11 cellular contexts compared by ENCODE assay signal in genomic region chr9:127558581-127559246, GRCh38. TPM values are rescaled to one million over a fixed set of nuclear protein-coding genes. Genes with fewer than 3 reads are reported as not detected.
A peak's percentile ranks its signal among the peaks of the same experiment; 100 is the strongest.
DNase-seq lines count a peak whose midpoint lies in the region; ATAC-seq and TF ChIP-seq lines count a peak whose summit lies in the region.
"Had no signal": no experiment of that assay in that cellular context is flagged by ENCODE, and none has a peak within 500 bp of the region (broad histone marks: within the 10 kb centered on the region; RNA-seq: fewer than 3 reads in every experiment).

No MANE protein-coding gene starts in this region.

- no peaks in the 10 kb centered on the region for H3K27me3 ChIP-seq in AG04450 (ENCODE audit: control insufficient read depth, insufficient read depth, low read length)

- no peak for DNase-seq in AG04450 (ENCODE audit: low read depth, low spot score)
- peak; percentile 9 for DNase-seq in LHCN-M2 (ENCODE audit: low read depth)
- no peak for DNase-seq in putamen (ENCODE audit: low spot score)
- DNase-seq in head of caudate nucleus, result no peak
- no peak for DNase-seq in UCSD-AML1 (lab: John Stamatoyannopoulos, UW; ENCODE audit: unreplicated experiment)
- DNase-seq: activated naive CD4-positive, alpha-beta T cell treated with Interleukin-2 at 50 U/mL for 16 hours; hypothalamus; MV-4-11 had no signal

- H3K4me3 ChIP-seq in AG04450 (ENCODE audit: low read depth, low read length), result peak overlapping the region; percentile 20; the same call in 1 of the 2 replicates

- no peak for ATAC-seq in HG03045 (IDR thresholded peaks at IDR 0.05; ENCODE audit: unreplicated experiment)

- peaks cover 94% of the 10 kb centered on the region for H3K36me3 Mint-ChIP-seq in dendritic cell treated with granulocyte-macrophage colony-stimulating factor and Interleukin-4, amounts not matched to agents 40 ng/mL and 50 ng/mL, for 4 days (ENCODE audit: low read depth)
- H3K36me3 Mint-ChIP-seq in nephron (ENCODE audit: low read depth), result peaks cover 5% of the 10 kb centered on the region

- no peaks in the 10 kb centered on the region for H3K27me3 Mint-ChIP-seq in dendritic cell treated with granulocyte-macrophage colony-stimulating factor and Interleukin-4, amounts not matched to agents 40 ng/mL and 50 ng/mL, for 4 days
- H3K27me3 Mint-ChIP-seq in nephron (ENCODE audit: low read depth), result no peaks in the 10 kb centered on the region

- no peaks in the 10 kb centered on the region for H3K9me3 Mint-ChIP-seq in dendritic cell treated with granulocyte-macrophage colony-stimulating factor and Interleukin-4, amounts not matched to agents 40 ng/mL and 50 ng/mL, for 4 days
- H3K9me3 Mint-ChIP-seq in nephron, result no peaks in the 10 kb centered on the region

- CTCF ChIA-PET in AG04450 (lab: Charles Lee), result interaction anchor here (1.1 to 1.8 kb wide), 5 partner anchors 30 to 55 kb away, joined by 3 to 7 read pairs (median 4); no protein-coding TSS in a partner anchor

- TF ChIP-seq CTCF in AG04450 (IDR thresholded peaks at IDR 0.05; ENCODE audit: low read depth, low read length) (no peak), nephron (IDR thresholded peaks at IDR 0.05; ENCODE audit: unreplicated experiment in 3 of 3) (no peak)

- H3K27ac Mint-ChIP-seq in dendritic cell treated with granulocyte-macrophage colony-stimulating factor and Interleukin-4, amounts not matched to agents 40 ng/mL and 50 ng/mL, for 4 days, result peak overlapping the region; percentile 84
- H3K27ac Mint-ChIP-seq in nephron, result peak overlapping the region; percentile 81 to 91 (median 90)

- POLR2A ChIA-PET in AG04450 (lab: Yijun Ruan, JAX), result interaction anchor here (0.5 to 1.2 kb wide), 5 partner anchors 16 to 87 kb away, joined by 3 to 10 read pairs (median 5); no protein-coding TSS in a partner anchor

- no peaks in the 10 kb centered on the region for H3K9me3 ChIP-seq in AG04450 (ENCODE audit: control insufficient read depth, insufficient read depth, low read length)

- H3K27ac ChIP-seq in AG04450 (ENCODE audit: low read depth, low read length), result peak overlapping the region; percentile 84

- H3K4me1 Mint-ChIP-seq in dendritic cell treated with granulocyte-macrophage colony-stimulating factor and Interleukin-4, amounts not matched to agents 40 ng/mL and 50 ng/mL, for 4 days (ENCODE audit: low read depth), result peaks cover 98% of the 10 kb centered on the region
- peaks cover 66% of the 10 kb centered on the region for H3K4me1 Mint-ChIP-seq in nephron

- peak overlapping the region; percentile 49 for H3K4me3 Mint-ChIP-seq in dendritic cell treated with granulocyte-macrophage colony-stimulating factor and Interleukin-4, amounts not matched to agents 40 ng/mL and 50 ng/mL, for 4 days
- H3K4me3 Mint-ChIP-seq in nephron, result peak overlapping the region; percentile 1 to 35 (median 1)

- intact Hi-C loops in dendritic cell treated with granulocyte-macrophage colony-stimulating factor and Interleukin-4, amounts not matched to agents 40 ng/mL and 50 ng/mL, for 4 days (cut with micrococcal nuclease), result no loop called here
- intact Hi-C loops in head of caudate nucleus (cut with DNase I), result no loop called here

RNA-seq across cellular contexts. Expression of gene STXBP1, which starts 53.4 kb away (rescaled TPM):
- 19.8 and 25.0 TPM in 2 replicates for polyA plus RNA-seq in AG04450 (2011; rRNA removed)
- 28.0 and 31.6 TPM in 2 replicates for polyA minus RNA-seq in AG04450 (2011; rRNA and poly(A)+ RNA removed)
- 40.4 and 98.0 TPM in 2 replicates for total RNA-seq in LHCN-M2 (2014; rRNA removed)
- 33.2 TPM for polyA plus RNA-seq in LHCN-M2 (2012)
